Comparison of ENCODE assay signal across 18 cellular contexts in the genomic region with DNA sequence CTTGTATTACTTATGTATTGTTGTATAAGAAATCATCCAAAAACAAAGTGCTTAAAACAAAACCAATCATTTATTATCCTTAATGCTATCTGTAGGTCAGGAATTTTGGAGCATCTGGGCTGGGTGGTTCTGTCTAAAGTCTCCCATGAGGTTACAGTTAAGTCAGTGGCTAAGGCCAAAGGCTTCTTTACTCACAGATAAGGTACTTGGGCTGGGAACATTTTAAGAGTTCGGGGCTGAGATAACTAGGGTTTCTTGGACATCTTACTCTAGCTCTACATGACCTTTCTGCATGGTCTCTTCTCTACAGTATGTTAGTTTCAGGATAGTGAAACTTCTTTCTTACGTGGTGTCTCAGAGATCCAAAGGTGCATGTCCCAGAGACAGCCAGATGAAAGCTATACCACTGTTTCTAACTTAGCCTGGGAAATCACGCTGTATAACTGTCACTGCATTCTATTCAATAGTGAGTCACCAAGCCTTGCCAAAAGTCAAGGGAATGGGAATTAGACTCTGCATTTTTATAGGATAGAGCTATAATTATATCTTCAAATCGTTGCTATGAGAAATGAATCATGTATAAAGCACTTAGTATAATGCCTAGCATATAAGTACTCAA. TPM values are rescaled to one million over a fixed set of nuclear protein-coding genes. Genes with fewer than 3 reads are reported as not detected.
A peak's percentile ranks its signal among the peaks of the same experiment; 100 is the strongest.
DNase-seq lines count a peak whose midpoint lies in the region; ATAC-seq and TF ChIP-seq lines count a peak whose summit lies in the region.
"Had no signal": no experiment of that assay in that cellular context is flagged by ENCODE, and none has a peak within 500 bp of the region (broad histone marks: within the 10 kb centered on the region; RNA-seq: fewer than 3 reads in every experiment).

No MANE protein-coding gene starts in this region.

- H3K27ac ChIP-seq in foreskin keratinocyte: no peak overlapping the region

- no peaks in the 10 kb centered on the region; the same call in 1 of the 2 replicates for H3K4me1 Mint-ChIP-seq in HFFc6 (ENCODE audit: low read depth)
- H3K4me1 Mint-ChIP-seq: CD8-positive, alpha-beta memory T cell; H9 had no signal

- 68 to 74% methylated on average over 4 of the region's 4 CpGs for WGBS in lower leg skin, 2 donors

- H3K36me3 Mint-ChIP-seq in HFFc6 (ENCODE audit: low read depth): no peaks in the 10 kb centered on the region
- H3K36me3 Mint-ChIP-seq: CD8-positive, alpha-beta memory T cell had no signal

- DNase-seq in AG08396 (ENCODE audit: low spot score): peak; percentile 2
- peak; percentile 68 for DNase-seq in HFFc6
- peak; percentile 22 for DNase-seq in amniotic stem cell (lab: John Stamatoyannopoulos, UW)
- DNase-seq in foreskin keratinocyte: peak in 1 of 2 donors; percentile 22
- DNase-seq in NCI-H446 (lab: John Stamatoyannopoulos, UW): no peak
- DNase-seq in lower leg skin (ENCODE audit: low spot score in 2 of 2): no peak
- no peak for DNase-seq in DMS 273 (lab: John Stamatoyannopoulos, UW; ENCODE audit: unreplicated experiment)
- DNase-seq: ACHN; BE2C; CD8-positive, alpha-beta memory T cell; H9; NCI-H1436 treated with DMSO at 0.1 percent for 48 hours; NCI-H2081; NCI-H526; NK-92 treated with Interleukin-12 subunit alpha and Interleukin-12 subunit beta, amount 100 ng/mL, for 24 hours; PC-3 had no signal

- peak; percentile 24 for ATAC-seq in foreskin keratinocyte
- no peak for ATAC-seq in GM19351 (IDR thresholded peaks at IDR 0.05; ENCODE audit: unreplicated experiment)
- ATAC-seq: GM12878, PC-3 had no signal

- no peaks in the 10 kb centered on the region for H3K27me3 ChIP-seq in foreskin keratinocyte
- H3K27me3 ChIP-seq: BE2C had no signal

- no peak overlapping the region for H3K4me3 ChIP-seq in lower leg skin (ENCODE audit: low read depth, poor library complexity, severe bottlenecking)
- H3K4me3 ChIP-seq: GM12878 had no signal

- H3K27ac Mint-ChIP-seq in HFFc6: peak overlapping the region; percentile 77; the same call in 1 of the 2 replicates
- H3K27ac Mint-ChIP-seq: CD8-positive, alpha-beta memory T cell; H9 had no signal

- intact Hi-C loops in lower leg skin (cut with DNase I; ENCODE audit: low total_unique reads): no loop called here

- peaks cover 3% of the 10 kb centered on the region; the same call in 1 of the 2 replicates for H3K27me3 Mint-ChIP-seq in HFFc6 (ENCODE audit: insufficient read depth)
- H3K27me3 Mint-ChIP-seq: CD8-positive, alpha-beta memory T cell had no signal

- H3K4me3 Mint-ChIP-seq in HFFc6: peak overlapping the region; percentile 44; the same call in 1 of the 2 replicates
- H3K4me3 Mint-ChIP-seq: CD8-positive, alpha-beta memory T cell; H9 had no signal

- no peak for TF ChIP-seq CTCF in HFFc6 (IDR thresholded peaks at IDR 0.05)
- TF ChIP-seq CTCF in foreskin keratinocyte (conservative IDR thresholded peaks at IDR 0.05): no peak
- no peak for TF ChIP-seq CTCF in lower leg skin (IDR thresholded peaks at IDR 0.05)

- peaks cover 9% of the 10 kb centered on the region; the same call in 1 of the 2 replicates for H3K9me3 Mint-ChIP-seq in HFFc6
- H3K9me3 Mint-ChIP-seq: H9 had no signal

- no peak for TF ChIP-seq POLR2A in lower leg skin (IDR thresholded peaks at IDR 0.05)

- no peaks in the 10 kb centered on the region for H3K4me1 ChIP-seq in foreskin keratinocyte
- H3K4me1 ChIP-seq: BE2C had no signal

RNA-seq across cellular contexts. Expression of a gene that starts 29.6 kb away (rescaled TPM):
- 1 to 10 TPM in 4 of 6 experiments, under 1 TPM in 2; 0.66 to 6.5 (median 1.4) TPM for total RNA-seq in HFFc6 (2021; fragmentation: NEBNext Ultra II Directional; extraction: Animal tissue kit (Norgen Biotek cat#: 25700))
- 6.6 and 6.9 TPM in 2 replicates for total RNA-seq in foreskin keratinocyte
- 0.72 and 0.78 TPM in 2 replicates for polyA plus RNA-seq in foreskin keratinocyte
- 10 to 100 TPM; 11.2 to 31.8 (median 11.6) TPM for total RNA-seq in lower leg skin
- total RNA-seq: CD8-positive, alpha-beta memory T cell; H9; PC-3 had no signal
- polyA plus RNA-seq: CD8-positive, alpha-beta memory T cell had no signal

Comparison
In these comparisons a context has a peak if more than half of its experiments do, and no peak if none do; other contexts are left out.
1. DNase-seq: peak in AG08396 (single experiment), HFFc6 (single experiment) and amniotic stem cell (single experiment); none in NCI-H446 (0 of 2), lower leg skin (0 of 2) and DMS 273 (single experiment).